In genomic region chr21:29181799-29182470, GRCh38 we compare ENCODE assay signal across 8 cellular contexts. TPM values are rescaled to one million over a fixed set of nuclear protein-coding genes. Genes with fewer than 3 reads are reported as not detected.
DNase-seq lines count a peak whose midpoint lies in the region; ATAC-seq and TF ChIP-seq lines count a peak whose summit lies in the region.

No MANE protein-coding gene starts in this region.

- peaks cover 28% of the 10 kb centered on the region for H3K4me1 Mint-ChIP-seq in activated T-cell treated with anti-CD3 and anti-CD28 coated beads, Interleukin-2, amount 50 U/mL, for 72 hours (ENCODE audit: low read depth)
- H3K4me1 Mint-ChIP-seq in progenitor cell of endocrine pancreas (ENCODE audit: low read depth) = peaks cover 23% of the 10 kb centered on the region
- H3K4me1 Mint-ChIP-seq in neural progenitor cell = no peaks in the 10 kb centered on the region

- no peaks in the 10 kb centered on the region for H4K20me1 ChIP-seq in neural progenitor cell (ENCODE audit: low read depth)

- H3K9me3 Mint-ChIP-seq in activated T-cell treated with anti-CD3 and anti-CD28 coated beads, Interleukin-2, amount 50 U/mL, for 72 hours = peaks cover 0 to 2% of the 10 kb centered on the region in 2 donors
- H3K9me3 Mint-ChIP-seq in progenitor cell of endocrine pancreas (ENCODE audit: low read depth) (no peaks in the 10 kb centered on the region), neural progenitor cell (no peaks in the 10 kb centered on the region)

- peak; percentile 78 to 88 for ATAC-seq in activated T-cell treated with anti-CD3 and anti-CD28 coated beads, Interleukin-2, amount 50 U/mL, for 72 hours (replicated peaks in 1 of 2)
- no peak for ATAC-seq in HG02623 (IDR thresholded peaks at IDR 0.05; ENCODE audit: unreplicated experiment)

- peak overlapping the region; percentile 99 for H3K27ac Mint-ChIP-seq in activated T-cell treated with anti-CD3 and anti-CD28 coated beads, Interleukin-2, amount 50 U/mL, for 72 hours
- H3K27ac Mint-ChIP-seq in progenitor cell of endocrine pancreas (peak overlapping the region; percentile 80), neural progenitor cell (no peak overlapping the region)

- H3K4me1 ChIP-seq in neural progenitor cell = no peaks in the 10 kb centered on the region

- no peak overlapping the region for H3K9ac ChIP-seq in neural progenitor cell

- H3K36me3 Mint-ChIP-seq in activated T-cell treated with anti-CD3 and anti-CD28 coated beads, Interleukin-2, amount 50 U/mL, for 72 hours (ENCODE audit: insufficient read depth in 2 of 2) = peaks cover 0 to 1% of the 10 kb centered on the region in 2 donors
- H3K36me3 Mint-ChIP-seq in progenitor cell of endocrine pancreas (ENCODE audit: insufficient read depth) = no peaks in the 10 kb centered on the region
- H3K36me3 Mint-ChIP-seq in neural progenitor cell = no peaks in the 10 kb centered on the region

- no peaks in the 10 kb centered on the region for H3K27me3 Mint-ChIP-seq in activated T-cell treated with anti-CD3 and anti-CD28 coated beads, Interleukin-2, amount 50 U/mL, for 72 hours (ENCODE audit: low read depth)
- no peaks in the 10 kb centered on the region for H3K27me3 Mint-ChIP-seq in progenitor cell of endocrine pancreas
- H3K27me3 Mint-ChIP-seq in neural progenitor cell (ENCODE audit: insufficient read depth, low read depth) = no peaks in the 10 kb centered on the region

- no peaks in the 10 kb centered on the region for H3F3A ChIP-seq in neural progenitor cell (ENCODE audit: low read depth)

- no peak overlapping the region for H2AFZ ChIP-seq in neural progenitor cell (replicated peaks)

- H3K9me3 ChIP-seq in neural progenitor cell (ENCODE audit: low read depth) = no peaks in the 10 kb centered on the region

- no peak overlapping the region for H3K4me3 ChIP-seq in neural progenitor cell

- H3K36me3 ChIP-seq in neural progenitor cell = no peaks in the 10 kb centered on the region

- no peak overlapping the region for H3K27ac ChIP-seq in neural progenitor cell

- H3K79me2 ChIP-seq in neural progenitor cell (ENCODE audit: low read depth) = no peaks in the 10 kb centered on the region

- H3K4me3 Mint-ChIP-seq in activated T-cell treated with anti-CD3 and anti-CD28 coated beads, Interleukin-2, amount 50 U/mL, for 72 hours = peak overlapping the region; percentile 50 to 89
- H3K4me3 Mint-ChIP-seq in progenitor cell of endocrine pancreas (ENCODE audit: low read depth) (peak overlapping the region; percentile 1), neural progenitor cell (no peak overlapping the region)

- no peak for DNase-seq in activated T-cell treated with anti-CD3 and anti-CD28 coated beads, Interleukin-2, amount 50 U/mL, for 72 hours
- no peak for DNase-seq in activated T-cell treated with anti-CD3 and anti-CD28 coated beads, Interleukin-2, amount 50 U/mL, for 1 hour
- DNase-seq in RPMI8226 (peak; percentile 21), fibroblast of gingiva (ENCODE audit: low read depth) (peak; percentile 89), progenitor cell of endocrine pancreas (ENCODE audit: low spot score, unreplicated experiment) (no peak), MV-4-11 (lab: John Stamatoyannopoulos, UW) (no peak), neural progenitor cell (ENCODE audit: low spot score) (no peak)

- no peak overlapping the region for H3K4me2 ChIP-seq in neural progenitor cell

- TF ChIP-seq CTCF in progenitor cell of endocrine pancreas (IDR thresholded peaks at IDR 0.05; ENCODE audit: unreplicated experiment) (no peak), neural progenitor cell (IDR thresholded peaks at IDR 0.05) (no peak)

- no peaks in the 10 kb centered on the region for H3K27me3 ChIP-seq in neural progenitor cell

RNA-seq across cellular contexts. Expression of gene MAP3K7CL, which starts 51.5 kb away (rescaled TPM):
- 10 to 100 TPM in 1 of 2 donors, 1 to 10 TPM in 1; 9.6 to 10.3 TPM for total RNA-seq in activated T-cell treated with anti-CD3 and anti-CD28 coated beads, Interleukin-2, amount 50 U/mL, for 72 hours
- 1.2 and 1.7 TPM in 2 replicates for total RNA-seq in progenitor cell of endocrine pancreas
- total RNA-seq in neural progenitor cell (ENCODE audit: low replicate concordance) = 0.12 TPM in 1 of 2 replicates, not detected in the other

Comparison
In these comparisons a context has a peak if more than half of its experiments do, and no peak if none do; other contexts are left out.
1. DNase-seq: peak in RPMI8226 (single experiment) and fibroblast of gingiva (single experiment); none in activated T-cell treated with anti-CD3 and anti-CD28 coated beads, Interleukin-2, amount 50 U/mL, for 72 hours (0 of 2), activated T-cell treated with anti-CD3 and anti-CD28 coated beads, Interleukin-2, amount 50 U/mL, for 1 hour (single experiment), progenitor cell of endocrine pancreas (single experiment), MV-4-11 (single experiment) and neural progenitor cell (single experiment).